Comparison of ENCODE assay signal across 11 cellular contexts in genomic region chr2:185014076-185014475, GRCh38.
"Had no signal": no experiment of that assay in that cellular context is flagged by ENCODE, and none has a peak within 500 bp of the region (broad histone marks: within the 10 kb centered on the region; RNA-seq: fewer than 3 reads in every experiment).

No MANE protein-coding gene starts in this region.

- H3K4me1 Mint-ChIP-seq: GM23338, H9 had no signal

- H3K4me3 ChIP-seq: GM23248, GM23338, HAP-1 had no signal

- H3K27ac ChIP-seq: GM23248 had no signal

- H3K9me3 ChIP-seq: HAP-1 had no signal

- H3K4me2 ChIP-seq: GM23338 had no signal

- H2AFZ ChIP-seq: GM23248, GM23338 had no signal

- H3K9ac ChIP-seq: GM23248 had no signal

- H3K4me1 ChIP-seq: HAP-1 had no signal

- FAIRE-seq: H1, H54 had no signal

- ATAC-seq: GM23338, HCT116 had no signal

- H3K36me3 ChIP-seq: HAP-1 had no signal

- H3K27ac Mint-ChIP-seq: GM23338, H9, HFFc6 had no signal

- H3K4me3 Mint-ChIP-seq: GM23338, H9, HFFc6 had no signal

- DNase-seq: GM23248, GOT3, H7, H9, HCEC 1CT, HFFc6 had no signal
